ENCODE assay signal across 8 cellular contexts in the genomic region with DNA sequence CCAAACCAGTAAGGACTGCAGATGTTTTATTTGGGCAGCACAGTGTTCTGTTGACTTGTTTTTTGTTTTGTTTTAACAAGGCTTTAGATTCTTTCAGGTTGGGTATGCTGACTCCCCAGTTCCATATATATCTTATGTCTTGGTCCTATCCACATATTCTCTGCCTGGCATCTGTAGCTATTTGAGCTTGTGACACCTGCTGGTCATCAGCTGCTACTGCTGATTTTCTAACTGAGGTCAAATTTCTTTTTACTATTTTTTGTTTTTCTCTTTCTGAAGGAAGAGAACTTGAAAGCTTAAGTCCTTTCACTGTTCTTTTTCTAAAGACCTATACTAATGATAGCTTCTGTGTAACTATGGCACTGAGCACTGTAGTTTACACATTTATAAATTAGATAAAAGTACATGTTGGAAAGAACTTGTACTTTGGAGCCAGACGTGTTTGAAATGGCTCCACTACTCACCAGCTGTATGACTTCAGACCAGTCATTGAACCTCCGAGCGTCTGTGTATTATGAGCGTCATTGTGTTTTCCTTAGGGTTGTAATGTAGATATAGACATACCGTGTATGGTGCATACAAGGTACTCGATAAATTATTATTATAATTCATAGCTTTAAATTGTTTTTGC.
DNase-seq lines count a peak whose midpoint lies in the region; ATAC-seq, FAIRE-seq and TF ChIP-seq lines count a peak whose summit lies in the region.

No MANE protein-coding gene starts in this region.

- no peaks in the 10 kb centered on the region for H3K9me3 ChIP-seq in neutrophil

- peak; percentile 91 for FAIRE-seq in TTC549 (lab: Jason Lieb, UNC)

- H3K4me3 ChIP-seq in neutrophil (ENCODE audit: low read depth in 1 of 2, low read length in 1 of 2), result no peak overlapping the region

- DNase-seq in Ammon's horn (ENCODE audit: low spot score) (peak; percentile 78), NAMALWA (ENCODE audit: low spot score) (peak; percentile 74), fibroblast of peridontal ligament (ENCODE audit: extremely low read depth) (peak; percentile 82)

- TF ChIP-seq CTCF in GM12872 (IDR thresholded peaks at IDR 0.05; ENCODE audit: insufficient read depth, low read depth, low read length), result peak; percentile 72
- TF ChIP-seq CTCF in neutrophil (IDR thresholded peaks at IDR 0.05), result peak; percentile 56

- H3K4me1 ChIP-seq in neutrophil (ENCODE audit: control insufficient read depth in 1 of 2, insufficient read depth in 1 of 2, low read depth in 1 of 2, low read length in 1 of 2), result no peaks in the 10 kb centered on the region

- ATAC-seq in HG03460 (IDR thresholded peaks at IDR 0.05; ENCODE audit: unreplicated experiment) (no peak), GM18870 (IDR thresholded peaks at IDR 0.05; ENCODE audit: unreplicated experiment) (no peak)

- no peaks in the 10 kb centered on the region for H3K27me3 ChIP-seq in neutrophil

- H3K36me3 ChIP-seq in neutrophil, result peaks cover 62% of the 10 kb centered on the region

- H3K27ac ChIP-seq in neutrophil, result no peak overlapping the region
